ENCODE assay signal across 23 cellular contexts in genomic region chr14:34003691-34004090, GRCh38. TPM values are rescaled to one million over a fixed set of nuclear protein-coding genes. Genes with fewer than 3 reads are reported as not detected.
DNase-seq lines count a peak whose midpoint lies in the region; ATAC-seq and TF ChIP-seq lines count a peak whose summit lies in the region.
"Had no signal": no experiment of that assay in that cellular context is flagged by ENCODE, and none has a peak within 500 bp of the region (broad histone marks: within the 10 kb centered on the region; RNA-seq: fewer than 3 reads in every experiment).

No MANE protein-coding gene starts in this region.

- H3K4me3 ChIP-seq in GM23248: no peak overlapping the region
- H3K4me3 ChIP-seq in MG63: no peak overlapping the region
- no peak overlapping the region for H3K4me3 ChIP-seq in gastroesophageal sphincter
- no peak overlapping the region for H3K4me3 ChIP-seq in trophoblast cell (ENCODE audit: low read depth, low read length)
- H3K4me3 ChIP-seq in sigmoid colon: no peak overlapping the region
- H3K4me3 ChIP-seq: stomach, tibial artery had no signal

- in situ Hi-C loops in GM23248 (cut with MboI): no loop called here

- no peak for TF ChIP-seq POLR2A in gastroesophageal sphincter (IDR thresholded peaks at IDR 0.05)
- no peak for TF ChIP-seq POLR2A in sigmoid colon (IDR thresholded peaks at IDR 0.05)

- H3K27ac Mint-ChIP-seq in WTC11: no peak overlapping the region
- H3K27ac Mint-ChIP-seq: activated CD4-positive, alpha-beta memory T cell treated with anti-CD3 and anti-CD28 coated beads for 36 hours; activated naive CD8-positive, alpha-beta T cell treated with anti-CD3 and anti-CD28 coated beads, Interleukin-2, amount 10 ng/mL, durations not matched to agents 7 days and 5 days; CD4-positive, alpha-beta memory T cell had no signal

- H3K4me2 ChIP-seq in GM23248 (ENCODE audit: unreplicated experiment) (no peak overlapping the region), trophoblast cell (ENCODE audit: low read length) (no peak overlapping the region)

- 3 to 7% methylated on average over 4 of the region's 4 CpGs for WGBS in GM23248 (ENCODE audit: low coverage in 1 of 2, low lambda C conversion rate in 2 of 2, missing lambda C conversion rate in 2 of 2), 2 experiments
- 29 to 48% methylated on average over 4 of the region's 4 CpGs for WGBS in gastroesophageal sphincter (ENCODE audit: low coverage in 1 of 2), 2 donors
- no CpG with 5 or more reads among the region's 4 CpGs for WGBS in trophoblast cell (ENCODE audit: extremely low coverage, insufficient coverage, insufficient read length)
- 55 to 62% methylated on average over 4 of the region's 4 CpGs for WGBS in sigmoid colon, 2 donors

- TF ChIP-seq EP300 in gastroesophageal sphincter (IDR thresholded peaks at IDR 0.05): no peak
- no peak for TF ChIP-seq EP300 in sigmoid colon (IDR thresholded peaks at IDR 0.05)

- no peak overlapping the region for H2BK12ac ChIP-seq in trophoblast cell (ENCODE audit: low read length)

- no peaks in the 10 kb centered on the region for H3F3A ChIP-seq in GM23248 (ENCODE audit: insufficient read depth)

- ATAC-seq in gastroesophageal sphincter (peak; percentile 51), WTC11 (no peak)
- ATAC-seq: activated CD4-positive, CD25-positive, alpha-beta regulatory T cell treated with anti-CD3 and anti-CD28 coated beads, Interleukin-2, amount 50 U/mL, for 24 hours; sciatic nerve had no signal

- H3K79me2 ChIP-seq in GM23248 (ENCODE audit: insufficient read depth) (no peaks in the 10 kb centered on the region), trophoblast cell (ENCODE audit: control insufficient read depth, insufficient read depth, low read length, poor library complexity) (no peaks in the 10 kb centered on the region)

- H2BK120ac ChIP-seq in trophoblast cell (ENCODE audit: insufficient read depth, low read length, poor library complexity): no peak overlapping the region

- no peaks in the 10 kb centered on the region; the same call in 1 of the 2 replicates for H3K27me3 Mint-ChIP-seq in WTC11 (ENCODE audit: low read depth)
- H3K27me3 Mint-ChIP-seq: activated CD4-positive, alpha-beta memory T cell treated with anti-CD3 and anti-CD28 coated beads for 36 hours; CD4-positive, alpha-beta memory T cell had no signal

- H3K9me2 ChIP-seq in GM23248 (ENCODE audit: insufficient read depth): no peaks in the 10 kb centered on the region

- H3K9me3 ChIP-seq in GM23248 (ENCODE audit: low read depth): no peaks in the 10 kb centered on the region
- no peaks in the 10 kb centered on the region for H3K9me3 ChIP-seq in MG63
- H3K9me3 ChIP-seq in gastroesophageal sphincter: no peaks in the 10 kb centered on the region
- H3K9me3 ChIP-seq in trophoblast cell (ENCODE audit: insufficient read depth, low read depth, low read length): peaks cover 2% of the 10 kb centered on the region
- no peaks in the 10 kb centered on the region for H3K9me3 ChIP-seq in sigmoid colon
- H3K9me3 ChIP-seq: stomach, tibial artery had no signal

- no peak overlapping the region for H4K12ac ChIP-seq in trophoblast cell (ENCODE audit: low read depth, low read length)

- intact Hi-C loops in sigmoid colon (cut with DNase I): no loop called here

- H3K27me3 ChIP-seq in GM23248 (replicated peaks; ENCODE audit: insufficient read depth): peaks cover 39% of the 10 kb centered on the region
- no peaks in the 10 kb centered on the region for H3K27me3 ChIP-seq in MG63
- H3K27me3 ChIP-seq in gastroesophageal sphincter: no peaks in the 10 kb centered on the region
- no peaks in the 10 kb centered on the region for H3K27me3 ChIP-seq in trophoblast cell (ENCODE audit: insufficient read depth, low read length)
- H3K27me3 ChIP-seq in sigmoid colon: no peaks in the 10 kb centered on the region
- H3K27me3 ChIP-seq: stomach, tibial artery had no signal

- H2AFZ ChIP-seq in GM23248 (no peak overlapping the region), trophoblast cell (ENCODE audit: insufficient read depth, low read length, poor library complexity) (no peak overlapping the region)

- H4K20me1 ChIP-seq in GM23248 (ENCODE audit: insufficient read depth): no peaks in the 10 kb centered on the region

- H3K9ac ChIP-seq in GM23248 (no peak overlapping the region), trophoblast cell (ENCODE audit: low read length) (no peak overlapping the region)

- DNase-seq in GM23248 (peak; percentile 48), MG63 (peak; percentile 1), trophoblast cell (no peak), DMS 273 treated with DMSO at 0.1 percent for 48 hours (lab: John Stamatoyannopoulos, UW) (no peak), sigmoid colon (no peak), WTC11 (ENCODE audit: low spot score) (no peak)
- DNase-seq: activated CD4-positive, alpha-beta memory T cell treated with anti-CD3 and anti-CD28 coated beads for 36 hours; activated CD8-positive, alpha-beta memory T cell treated with anti-CD3 and anti-CD28 coated beads, Interleukin-2, amount 50 U/mL, for 48 hours; activated naive CD8-positive, alpha-beta T cell treated with anti-CD3 and anti-CD28 coated beads, Interleukin-2, amount 10 ng/mL, durations not matched to agents 7 days and 5 days; CD4-positive, alpha-beta memory T cell; effector CD8-positive, alpha-beta T cell; foreskin melanocyte; NCI-H1092; NCI-H187; NCI-H774; OCI-M1; stomach; T-helper 9 cell; tibial artery had no signal

- no peaks in the 10 kb centered on the region for H3K79me1 ChIP-seq in trophoblast cell (ENCODE audit: low read length)

- CTCF ChIA-PET in WTC11 (lab: Charles Lee): interaction anchor here (2.4 kb wide), 1 partner anchor 155 kb away, joined by 15 read pairs; no protein-coding TSS in a partner anchor

- H3K4me1 ChIP-seq in GM23248 (ENCODE audit: insufficient read depth) (no peaks in the 10 kb centered on the region), gastroesophageal sphincter (no peaks in the 10 kb centered on the region), trophoblast cell (ENCODE audit: control insufficient read depth in 1 of 2, insufficient read depth in 2 of 2, low read length in 2 of 2) (no peaks in the 10 kb centered on the region), sigmoid colon (no peaks in the 10 kb centered on the region)
- H3K4me1 ChIP-seq: stomach, tibial artery had no signal

- H3K18ac ChIP-seq in trophoblast cell (ENCODE audit: low read length): no peak overlapping the region

- no peak overlapping the region for H2AK5ac ChIP-seq in trophoblast cell (ENCODE audit: low read length)

- H2BK5ac ChIP-seq in trophoblast cell (ENCODE audit: low read depth, low read length, poor library complexity): peak overlapping the region; percentile 10

- H3K27ac ChIP-seq in GM23248 (no peak overlapping the region), gastroesophageal sphincter (no peak overlapping the region), trophoblast cell (ENCODE audit: low read depth, low read length) (no peak overlapping the region), sigmoid colon (no peak overlapping the region)
- H3K27ac ChIP-seq: stomach, tibial artery had no signal

- no peak overlapping the region for H3K14ac ChIP-seq in trophoblast cell (ENCODE audit: low read length)

- H3K9me3 Mint-ChIP-seq in WTC11: no peaks in the 10 kb centered on the region
- H3K9me3 Mint-ChIP-seq: activated CD4-positive, alpha-beta memory T cell treated with anti-CD3 and anti-CD28 coated beads for 36 hours; activated naive CD8-positive, alpha-beta T cell treated with anti-CD3 and anti-CD28 coated beads, Interleukin-2, amount 10 ng/mL, durations not matched to agents 7 days and 5 days; CD4-positive, alpha-beta memory T cell; neural crest cell had no signal

- TF ChIP-seq CTCF in gastroesophageal sphincter (IDR thresholded peaks at IDR 0.05): no peak
- no peak for TF ChIP-seq CTCF in sigmoid colon (IDR thresholded peaks at IDR 0.05)
- no peak for TF ChIP-seq CTCF in WTC11 (IDR thresholded peaks at IDR 0.05)

- no peaks in the 10 kb centered on the region for H3K4me1 Mint-ChIP-seq in WTC11

- H3K4me3 Mint-ChIP-seq in WTC11: no peak overlapping the region
- H3K4me3 Mint-ChIP-seq: activated CD4-positive, alpha-beta memory T cell treated with anti-CD3 and anti-CD28 coated beads for 36 hours; activated naive CD8-positive, alpha-beta T cell treated with anti-CD3 and anti-CD28 coated beads, Interleukin-2, amount 10 ng/mL, durations not matched to agents 7 days and 5 days; CD4-positive, alpha-beta memory T cell; neural crest cell had no signal

- no peak overlapping the region for H3K23ac ChIP-seq in trophoblast cell (ENCODE audit: low read length)

- no peak overlapping the region for H3K4ac ChIP-seq in trophoblast cell (ENCODE audit: low read depth, low read length)

- no peak overlapping the region for H4K91ac ChIP-seq in trophoblast cell (ENCODE audit: low read depth, low read length)

- H3K36me3 ChIP-seq in GM23248 (ENCODE audit: low read depth): no peaks in the 10 kb centered on the region
- no peaks in the 10 kb centered on the region for H3K36me3 ChIP-seq in MG63
- no peaks in the 10 kb centered on the region for H3K36me3 ChIP-seq in gastroesophageal sphincter
- H3K36me3 ChIP-seq in trophoblast cell (ENCODE audit: control insufficient read depth in 1 of 2, insufficient read depth in 2 of 2, low read length in 2 of 2): no peaks in the 10 kb centered on the region
- no peaks in the 10 kb centered on the region for H3K36me3 ChIP-seq in sigmoid colon
- H3K36me3 ChIP-seq: stomach, tibial artery had no signal

- no peak overlapping the region for H4K8ac ChIP-seq in trophoblast cell (ENCODE audit: low read depth, low read length)

- no peaks in the 10 kb centered on the region for H3K36me3 Mint-ChIP-seq in WTC11
- H3K36me3 Mint-ChIP-seq: activated CD4-positive, alpha-beta memory T cell treated with anti-CD3 and anti-CD28 coated beads for 36 hours; CD4-positive, alpha-beta memory T cell had no signal

- POLR2A ChIA-PET in WTC11 (lab: Charles Lee): no interaction called here

TF ChIP-seq in WTC11, 78 proteins besides CTCF, POLR2A, EP300 and RAD21:
- no peak for TF ChIP-seq TP53 (CRISPR knock-in tag; IDR thresholded peaks at IDR 0.05)
TF ChIP-seq in WTC11: peak in this region for 0.

RNA-seq across cellular contexts. Expression of gene EGLN3, which starts 52.8 kb away (rescaled TPM):
- total RNA-seq in GM23248 (2014; rRNA removed; shearing (Covaris generic)): 0.22 TPM in 1 of 2 replicates, not detected in the other
- polyA plus RNA-seq in GM23248 (2016; fragmentation: Nextera tagmentation; extraction: Ambion mirVana): 0.11 and 0.14 TPM in 2 replicates
- total RNA-seq in MG63 (2014; rRNA removed; shearing (Covaris generic); ENCODE audit: low replicate concordance): 4.5 and 9.3 TPM in 2 replicates
- 10 to 100 TPM; 17.7 to 39.8 (median 33.5) TPM for total RNA-seq in gastroesophageal sphincter
- polyA plus RNA-seq in trophoblast cell (2013): 40.4 and 40.5 TPM in 2 replicates
- total RNA-seq in sigmoid colon: 10 to 100 TPM; 13.0 to 18.5 (median 13.2) TPM
- polyA plus RNA-seq in sigmoid colon: 10 to 100 TPM; 46.9 to 69.1 (median 58.9) TPM
- total RNA-seq in WTC11 (2021): 20.0 to 22.0 TPM (median 21.0 TPM) in 3 replicates

Comparison
In these comparisons a context has a peak if more than half of its experiments do, and no peak if none do; other contexts are left out.
1. DNase-seq: peak in GM23248 (single experiment) and MG63 (single experiment); none in trophoblast cell (0 of 2), DMS 273 treated with DMSO at 0.1 percent for 48 hours (single experiment), sigmoid colon (single experiment) and WTC11 (single experiment).